8 cellular contexts compared by ENCODE assay signal in the genomic region with DNA sequence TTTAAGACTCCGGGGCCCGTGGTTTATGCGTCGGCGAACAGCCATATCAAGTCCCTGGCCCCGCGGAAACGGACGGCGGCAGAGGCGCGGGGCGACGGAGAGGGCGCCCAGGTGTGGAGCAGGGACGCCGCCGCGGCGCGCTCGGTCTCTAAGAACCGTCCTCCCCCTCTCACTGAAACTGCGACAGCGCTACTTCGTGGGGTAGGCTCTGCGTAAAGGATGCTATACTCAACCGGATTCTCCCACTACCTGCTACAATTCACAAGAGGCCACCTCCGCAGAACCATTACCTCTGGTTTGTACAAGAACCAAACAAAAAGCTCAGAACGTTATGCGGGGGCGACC. TPM values are rescaled to one million over a fixed set of nuclear protein-coding genes. Genes with fewer than 3 reads are reported as not detected.
A peak's percentile ranks its signal among the peaks of the same experiment; 100 is the strongest.
DNase-seq lines count a peak whose midpoint lies in the region; ATAC-seq and TF ChIP-seq lines count a peak whose summit lies in the region.

No MANE protein-coding gene starts in this region.

- peak overlapping the region; percentile 78 to 90 (median 84) for H3K9ac ChIP-seq in BLaER1 treated with 17β-estradiol and CSF1 and Interleukin-3, amounts not matched to agents 10 nM and 100 nM

- H3K4me3 ChIP-seq in BLaER1 treated with 17β-estradiol and CSF1 and Interleukin-3, amounts not matched to agents 10 nM and 100 nM = peak overlapping the region; percentile 74 to 94 (median 81)
- peak overlapping the region; percentile 88 for H3K4me3 ChIP-seq in astrocyte of the cerebellum (ENCODE audit: low read depth, low read length)

- peaks cover 10 to 14% of the 10 kb centered on the region in 2 donors for H3K4me1 Mint-ChIP-seq in immature natural killer cell

- in situ Hi-C loops in SK-MEL-5 (cut with HindIII; ENCODE audit: low pct_unique_long_range_greater_than_20kb, low sequenced_read_pairs) = no loop called here
- in situ Hi-C loops in astrocyte of the cerebellum (cut with HindIII; ENCODE audit: low sequenced_read_pairs) = no loop called here

- peaks cover 0 to 16% (median 12%) of the 10 kb centered on the region in 11 experiments; a peak in 18 of 22 replicates for H3K9me3 ChIP-seq in BLaER1 treated with 17β-estradiol and CSF1 and Interleukin-3, amounts not matched to agents 10 nM and 100 nM (replicated peaks in 1 of 11)

- H3K4me1 ChIP-seq in BLaER1 treated with 17β-estradiol and CSF1 and Interleukin-3, amounts not matched to agents 10 nM and 100 nM = peaks cover 21 to 36% (median 27%) of the 10 kb centered on the region in 10 experiments

- TF ChIP-seq CTCF in astrocyte of the cerebellum (IDR thresholded peaks at IDR 0.05; ENCODE audit: low read depth, low read length, missing control alignments) = no peak

- peaks cover 0 to 5% (median 0%) of the 10 kb centered on the region in 3 donors for H3K36me3 Mint-ChIP-seq in immature natural killer cell

- peak overlapping the region; percentile 94 to 98 (median 98) for H3K4me3 Mint-ChIP-seq in immature natural killer cell

- H4K20me1 ChIP-seq in BLaER1 treated with 17β-estradiol and CSF1 and Interleukin-3, amounts not matched to agents 10 nM and 100 nM = peaks cover 0 to 10% (median 0%) of the 10 kb centered on the region in 11 experiments; a peak in 2 of 22 replicates

- H3K9me3 Mint-ChIP-seq in immature natural killer cell = no peaks in the 10 kb centered on the region

- peak; percentile 47 for ATAC-seq in GM18909 (IDR thresholded peaks at IDR 0.05; ENCODE audit: poor library complexity, unreplicated experiment)
- peak; percentile 36 for ATAC-seq in HG03139 (IDR thresholded peaks at IDR 0.05; ENCODE audit: unreplicated experiment)

- H3K27me3 Mint-ChIP-seq in immature natural killer cell (ENCODE audit: low read depth in 3 of 3) = peaks cover 0 to 3% (median 2%) of the 10 kb centered on the region in 3 donors

- peak overlapping the region in 10 of 11 experiments; percentile 4 to 83 (median 69); a peak in 16 of 22 replicates for H3K27ac ChIP-seq in BLaER1 treated with 17β-estradiol and CSF1 and Interleukin-3, amounts not matched to agents 10 nM and 100 nM

- peak overlapping the region; percentile 82 to 98 (median 93) for H3K4me2 ChIP-seq in BLaER1 treated with 17β-estradiol and CSF1 and Interleukin-3, amounts not matched to agents 10 nM and 100 nM

- H3K36me3 ChIP-seq in BLaER1 treated with 17β-estradiol and CSF1 and Interleukin-3, amounts not matched to agents 10 nM and 100 nM = peaks cover 13 to 22% (median 17%) of the 10 kb centered on the region in 11 experiments

- no peaks in the 10 kb centered on the region for H3K27me3 ChIP-seq in BLaER1 treated with 17β-estradiol and CSF1 and Interleukin-3, amounts not matched to agents 10 nM and 100 nM

- peak overlapping the region; percentile 76 to 95 (median 86) for H3K27ac Mint-ChIP-seq in immature natural killer cell

- DNase-seq in SK-MEL-5 (ENCODE audit: low read depth, low spot score) (peak; percentile 20), astrocyte of the cerebellum (ENCODE audit: low read depth) (no peak), immature natural killer cell (no peak), NK-92 (lab: John Stamatoyannopoulos, UW; ENCODE audit: unreplicated experiment) (no peak)
- peak; percentile 71 for DNase-seq in stimulated activated CD4-positive, alpha-beta T cell treated with anti-CD3 and anti-CD28 coated beads, Interleukin-2, amount 100 ng/mL, for 4 hours (ENCODE audit: low read depth)

RNA-seq across cellular contexts. Expression of gene MRNIP, which starts 0.4 kb away (rescaled TPM):
- 6.8 and 9.7 TPM in 2 replicates for total RNA-seq in SK-MEL-5 (2014; rRNA removed; shearing (Covaris generic))
- 7.3 and 7.5 TPM in 2 replicates for polyA plus RNA-seq in SK-MEL-5 (2015; cell fraction: cytosol; rRNA removed)
- polyA plus RNA-seq in SK-MEL-5 (2015; cell fraction: nucleus; rRNA removed) = 49.5 and 85.6 TPM in 2 replicates
- polyA plus RNA-seq in immature natural killer cell = 1 to 10 TPM; 3.4 to 6.2 (median 4.2) TPM

RNA-seq across cellular contexts. Expression of gene SQSTM1, which starts 37.5 kb away (rescaled TPM):
- 632 and 653 TPM in 2 replicates for total RNA-seq in SK-MEL-5 (2014; rRNA removed; shearing (Covaris generic))
- 451 and 504 TPM in 2 replicates for polyA plus RNA-seq in SK-MEL-5 (2015; cell fraction: cytosol; rRNA removed)
- polyA plus RNA-seq in SK-MEL-5 (2015; cell fraction: nucleus; rRNA removed) = 572 and 584 TPM in 2 replicates
- polyA plus RNA-seq in immature natural killer cell = 100 to 1,000 TPM; 256 to 292 (median 268) TPM

RNA-seq across cellular contexts. Expression of gene TBC1D9B, which starts 49.5 kb away (rescaled TPM):
- total RNA-seq in SK-MEL-5 (2014; rRNA removed; shearing (Covaris generic)) = 24.4 and 24.7 TPM in 2 replicates
- polyA plus RNA-seq in SK-MEL-5 (2015; cell fraction: cytosol; rRNA removed) = 67.5 and 86.5 TPM in 2 replicates
- polyA plus RNA-seq in SK-MEL-5 (2015; cell fraction: nucleus; rRNA removed) = 223 and 246 TPM in 2 replicates
- 10 to 100 TPM; 11.7 to 50.8 (median 14.5) TPM for polyA plus RNA-seq in immature natural killer cell

RNA-seq across cellular contexts. Expression of gene MGAT4B, which starts 51.5 kb away (rescaled TPM):
- 87.6 and 90.0 TPM in 2 replicates for total RNA-seq in SK-MEL-5 (2014; rRNA removed; shearing (Covaris generic))
- polyA plus RNA-seq in SK-MEL-5 (2015; cell fraction: cytosol; rRNA removed) = 174 and 175 TPM in 2 replicates
- polyA plus RNA-seq in SK-MEL-5 (2015; cell fraction: nucleus; rRNA removed) = 200 and 219 TPM in 2 replicates
- 10 to 100 TPM in 2 of 3 donors, 1 to 10 TPM in 1; 8.7 to 16.3 (median 15.0) TPM for polyA plus RNA-seq in immature natural killer cell

Comparison
In these comparisons a context has a peak if more than half of its experiments do, and no peak if none do; other contexts are left out.
1. DNase-seq: peak in SK-MEL-5 (single experiment) and stimulated activated CD4-positive, alpha-beta T cell treated with anti-CD3 and anti-CD28 coated beads, Interleukin-2, amount 100 ng/mL, for 4 hours (single experiment); none in astrocyte of the cerebellum (single experiment), immature natural killer cell (0 of 3) and NK-92 (single experiment).